Comparison of ENCODE assay signal across 8 cellular contexts in the genomic region with DNA sequence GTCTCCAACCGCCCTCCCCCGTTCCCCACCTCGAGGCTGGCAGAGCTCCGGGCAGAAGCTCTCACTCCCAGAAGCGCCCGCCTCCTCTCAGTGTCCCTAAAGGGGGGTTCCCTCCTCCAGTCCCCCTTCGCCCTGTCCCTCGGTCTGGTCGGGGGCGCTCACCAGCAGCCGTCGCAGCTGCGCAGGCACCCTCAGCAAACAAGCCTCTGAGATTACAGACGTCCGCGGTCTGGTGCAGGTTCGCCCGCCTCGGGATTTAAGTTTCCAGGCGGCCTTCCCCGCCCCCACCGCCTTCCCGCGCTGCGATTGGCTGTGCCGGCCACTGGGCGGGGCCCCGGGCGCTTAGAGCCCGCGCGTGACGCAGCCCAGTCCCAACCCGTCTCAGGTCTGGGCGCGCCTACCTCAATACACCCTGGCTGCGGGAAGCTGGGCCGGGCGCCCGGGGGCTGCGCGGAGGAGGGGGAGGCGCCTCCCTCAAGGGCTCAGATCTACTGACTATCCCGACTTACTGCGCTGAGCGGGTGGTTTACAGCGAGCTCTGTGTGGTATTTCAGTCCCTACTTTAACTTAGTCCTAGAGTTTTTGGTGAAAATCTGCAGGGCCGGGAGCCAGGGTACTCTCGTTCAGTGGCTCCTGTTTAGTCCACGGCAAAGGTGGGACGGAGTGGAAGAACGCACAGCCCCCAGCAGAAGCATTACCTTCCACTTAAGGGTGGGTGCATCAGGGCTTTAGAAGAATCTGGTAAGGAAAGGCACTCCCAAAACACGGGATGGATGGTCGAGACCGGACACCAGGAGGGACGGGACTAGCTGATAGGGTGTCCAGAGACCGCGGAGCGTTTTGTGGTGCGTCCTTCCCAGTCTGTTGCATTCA. TPM values are rescaled to one million over a fixed set of nuclear protein-coding genes. Genes with fewer than 3 reads are reported as not detected.
DNase-seq lines count a peak whose midpoint lies in the region; ATAC-seq and TF ChIP-seq lines count a peak whose summit lies in the region.

CTSV (minus strand) TSS at position 234 of the 873 bp plus-strand sequence. CDS start 1,099 bp downstream, outside the sequence.

- H3K27ac ChIP-seq in lung (ENCODE audit: low read depth in 1 of 2, low read length in 1 of 2), result no peak within 1 kb of the TSS

- TF ChIP-seq CTCF in AG10803 (conservative IDR thresholded peaks at IDR 0.05; ENCODE audit: low read length) (no peak), lung (IDR thresholded peaks at IDR 0.05; ENCODE audit: control extremely low read depth, extremely low read depth) (no peak)

- no peaks in the 10 kb centered on the region for H3K27me3 ChIP-seq in lung (ENCODE audit: control insufficient read depth, insufficient read depth)

- peak; percentile 98 for ATAC-seq in HG03442 (IDR thresholded peaks at IDR 0.05; ENCODE audit: unreplicated experiment)
- peak; percentile 100 for ATAC-seq in lung (ENCODE audit: insufficient read depth, low FRiP score)

- peak; percentile 57 for DNase-seq in AG10803 (ENCODE audit: low read depth)
- peak; percentile 53 for DNase-seq in GM19240 (ENCODE audit: insufficient read length, low spot score)
- peak; percentile 56 to 94 for DNase-seq in NCI-H526 (lab: John Stamatoyannopoulos, UW)
- DNase-seq in activated CD4-positive, alpha-beta T cell treated with anti-CD3 and anti-CD28 coated beads, Interleukin-2, amount 50 U/mL, for 48 hours, result peak; percentile 85 to 88
- DNase-seq in ecto neural progenitor cell (ENCODE audit: low spot score), result peak; percentile 96
- peak; percentile 84 for DNase-seq in lung (ENCODE audit: low spot score)
- DNase-seq in stimulated activated CD4-positive, alpha-beta T cell treated with anti-CD3 and anti-CD28 coated beads, TNF-alpha, amount 100 ng/mL, for 1 hour (ENCODE audit: low read depth in 3 of 3, low spot score in 1 of 3), result peak; percentile 3 to 73 (median 45)

- 1 to 2% methylated on average over 51 to 60 of the region's 60 CpGs for WGBS in lung, 2 donors

- H3K36me3 ChIP-seq in lung (ENCODE audit: control insufficient read depth in 2 of 2, insufficient read depth in 2 of 2, low read length in 2 of 2), result no peaks in the 10 kb centered on the region

- H3K4me3 ChIP-seq in AG10803 (ENCODE audit: low read length) (peak within 1 kb of the TSS; percentile 61), lung (peak within 1 kb of the TSS; percentile 58)

- peaks cover 0 to 5% of the 10 kb centered on the region in 2 donors for H3K4me1 ChIP-seq in lung (ENCODE audit: control insufficient read depth in 2 of 2, insufficient read depth in 2 of 2, low read length in 2 of 2)

- H3K9me3 ChIP-seq in lung (ENCODE audit: control insufficient read depth in 2 of 2, insufficient read depth in 1 of 2, low read length in 1 of 2), result peaks cover 0 to 2% of the 10 kb centered on the region in 2 donors

RNA-seq across cellular contexts. Expression of gene CTSV, which starts in this region (rescaled TPM):
- total RNA-seq in lung, result 1 to 10 TPM in 1 of 2 donors, under 1 TPM in 1; 0.43 to 1.8 TPM
- under 1 TPM; 0.31 to 0.61 TPM for polyA plus RNA-seq in lung

Comparison
In these comparisons a context has a peak if more than half of its experiments do, and no peak if none do; other contexts are left out.
1. DNase-seq: peak in every context shown above with its lines; median percentile 96 in ecto neural progenitor cell; 86 in activated CD4-positive, alpha-beta T cell treated with anti-CD3 and anti-CD28 coated beads, Interleukin-2, amount 50 U/mL, for 48 hours; 84 in lung; 75 in NCI-H526; 57 in AG10803; 53 in GM19240; 45 in stimulated activated CD4-positive, alpha-beta T cell treated with anti-CD3 and anti-CD28 coated beads, TNF-alpha, amount 100 ng/mL, for 1 hour.